ENCODE assay signal across 8 cellular contexts in the genomic region with DNA sequence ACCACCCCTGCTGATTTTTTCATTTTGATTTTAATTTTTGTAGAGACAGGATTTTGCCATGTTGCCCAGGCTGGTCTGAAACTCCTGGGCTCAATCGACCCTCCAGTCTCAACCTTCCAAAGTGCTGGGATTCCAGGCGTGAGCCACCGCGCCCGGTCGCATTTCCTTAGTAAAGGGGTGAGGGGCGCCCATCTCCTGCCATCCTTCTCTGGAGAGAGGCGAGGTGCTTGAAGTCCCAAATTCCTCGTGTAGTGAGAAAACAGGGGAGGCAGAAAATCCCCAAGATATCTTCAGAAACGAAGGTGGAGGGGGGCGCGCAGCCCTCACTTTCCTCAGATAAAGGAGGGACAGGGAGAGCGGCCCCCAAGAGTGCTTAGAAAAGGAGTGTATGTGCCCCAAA. TPM values are rescaled to one million over a fixed set of nuclear protein-coding genes. Genes with fewer than 3 reads are reported as not detected.
DNase-seq lines count a peak whose midpoint lies in the region; ATAC-seq and TF ChIP-seq lines count a peak whose summit lies in the region.

No MANE protein-coding gene starts in this region.

- H3K27me3 Mint-ChIP-seq in naive B cell: no peaks in the 10 kb centered on the region

- no peaks in the 10 kb centered on the region for H3K27me3 ChIP-seq in Karpas-422 (ENCODE audit: low read length)

- H3K9me3 Mint-ChIP-seq in naive B cell: no peaks in the 10 kb centered on the region

- peak overlapping the region; percentile 72 for H3K9ac ChIP-seq in Karpas-422 (ENCODE audit: low read length)

- no peaks in the 10 kb centered on the region for H3K36me3 Mint-ChIP-seq in naive B cell

- peaks cover 32% of the 10 kb centered on the region for H3K79me2 ChIP-seq in Karpas-422 (ENCODE audit: low read length)

- H3K27ac Mint-ChIP-seq in naive B cell: no peak overlapping the region

- ATAC-seq in naive B cell (ENCODE audit: low read depth in 2 of 2) (no peak), GM19023 (IDR thresholded peaks at IDR 0.05; ENCODE audit: unreplicated experiment) (no peak), HG03139 (IDR thresholded peaks at IDR 0.05; ENCODE audit: unreplicated experiment) (no peak)

- no peaks in the 10 kb centered on the region for H3K9me3 ChIP-seq in Karpas-422 (ENCODE audit: low read length)

- H3K4me1 Mint-ChIP-seq in naive B cell: peaks cover 27 to 49% (median 38%) of the 10 kb centered on the region in 3 donors

- no peak for TF ChIP-seq CTCF in AG10803 (conservative IDR thresholded peaks at IDR 0.05; ENCODE audit: low read length)
- TF ChIP-seq CTCF in coronary artery (IDR thresholded peaks at IDR 0.05): no peak

- peak overlapping the region; percentile 68 for H3K4me2 ChIP-seq in Karpas-422 (ENCODE audit: low read depth, low read length, poor library complexity, severe bottlenecking)

- DNase-seq in AG10803 (ENCODE audit: low read depth): no peak
- no peak for DNase-seq in Karpas-422
- no peak for DNase-seq in coronary artery (ENCODE audit: low spot score)
- no peak for DNase-seq in naive B cell
- DNase-seq in NAMALWA (ENCODE audit: low spot score): no peak
- DNase-seq in DMS114 treated with DMSO at 0.1 percent for 48 hours (lab: John Stamatoyannopoulos, UW; ENCODE audit: unreplicated experiment): no peak

- H3K27ac ChIP-seq in Karpas-422 (ENCODE audit: low read length) (no peak overlapping the region), coronary artery (peak overlapping the region; percentile 69 to 89)

- H4K20me1 ChIP-seq in Karpas-422 (ENCODE audit: insufficient read depth, low read depth, low read length): peaks cover 15% of the 10 kb centered on the region

- no peaks in the 10 kb centered on the region for H3K9me2 ChIP-seq in Karpas-422 (replicated peaks; ENCODE audit: insufficient read depth, low read length)

- peaks cover 20% of the 10 kb centered on the region for H3K4me1 ChIP-seq in Karpas-422 (ENCODE audit: low read length)

- H3K4me3 Mint-ChIP-seq in naive B cell: peak overlapping the region; percentile 81 to 100 (median 92)

- H3K4me3 ChIP-seq in AG10803 (ENCODE audit: low read length): peak overlapping the region; percentile 61
- peak overlapping the region; percentile 47 for H3K4me3 ChIP-seq in Karpas-422 (ENCODE audit: low read length)
- peak overlapping the region; percentile 93 for H3K4me3 ChIP-seq in coronary artery

- no peaks in the 10 kb centered on the region for H3K36me3 ChIP-seq in Karpas-422 (ENCODE audit: insufficient read depth, low read length)

- H2AFZ ChIP-seq in Karpas-422 (ENCODE audit: low read length): no peak overlapping the region

RNA-seq across cellular contexts. Expression of gene GATAD2A, which starts 21.0 kb away (rescaled TPM):
- total RNA-seq in Karpas-422 (2014; rRNA removed; shearing (Covaris generic); ENCODE audit: low replicate concordance): 38.4 and 63.4 TPM in 2 replicates
- 10 to 100 TPM in 3 of 6 donors, 1 to 10 TPM in 3; 2.2 to 19.2 (median 10.6) TPM for polyA plus RNA-seq in naive B cell (ENCODE audit: low read depth in 6 of 6)
